18 cellular contexts compared by ENCODE assay signal in genomic region chr2:52570716-52571115, GRCh38.
"Had no signal": no experiment of that assay in that cellular context is flagged by ENCODE, and none has a peak within 500 bp of the region (broad histone marks: within the 10 kb centered on the region; RNA-seq: fewer than 3 reads in every experiment).

No MANE protein-coding gene starts in this region.

- H3K27me3 ChIP-seq: dorsolateral prefrontal cortex, esophagus muscularis mucosa, foreskin keratinocyte, heart right ventricle, left lung had no signal

- DNase-seq: dermis blood vessel endothelial cell; effector CD4-positive, alpha-beta T cell; effector memory CD4-positive, alpha-beta T cell; foreskin keratinocyte; glutamatergic neuron; head of caudate nucleus; hippocampal formation; left cardiac atrium; left ventricle myocardium superior; mammary epithelial cell; mesendoderm; midbrain had no signal

- H3K4me1 ChIP-seq: esophagus muscularis mucosa, foreskin keratinocyte, heart right ventricle, left lung had no signal

- H3K27ac ChIP-seq: coronary artery, dorsolateral prefrontal cortex, esophagus muscularis mucosa, foreskin keratinocyte, heart right ventricle, left lung had no signal

- H3K9me3 ChIP-seq: esophagus muscularis mucosa had no signal

- H3K4me3 ChIP-seq: coronary artery, dorsolateral prefrontal cortex, esophagus muscularis mucosa, heart right ventricle, left lung, lung had no signal

- ATAC-seq: foreskin keratinocyte, left cardiac atrium, left lung, left ventricle myocardium superior had no signal

- H3K36me3 ChIP-seq: esophagus muscularis mucosa, heart right ventricle, left lung had no signal
